In genomic region chr4:139419388-139419914, GRCh38 we compare ENCODE assay signal across 8 cellular contexts. TPM values are rescaled to one million over a fixed set of nuclear protein-coding genes. Genes with fewer than 3 reads are reported as not detected.
DNase-seq lines count a peak whose midpoint lies in the region; ATAC-seq, FAIRE-seq and TF ChIP-seq lines count a peak whose summit lies in the region.

No MANE protein-coding gene starts in this region.

- H3K4me3 Mint-ChIP-seq in progenitor cell of endocrine pancreas (ENCODE audit: low read depth) = no peak overlapping the region

- peak; percentile 5 for DNase-seq in Daoy (ENCODE audit: low read depth)
- DNase-seq in MV-4-11 (lab: John Stamatoyannopoulos, UW) = peak; percentile 94
- peak; percentile 90 for DNase-seq in choroid plexus epithelial cell (ENCODE audit: low read depth)
- DNase-seq in myocyte (ENCODE audit: low read depth) = peak; percentile 49
- DNase-seq in progenitor cell of endocrine pancreas (ENCODE audit: low spot score, unreplicated experiment) = no peak
- DNase-seq in kidney = no peak
- DNase-seq in GM20000 (ENCODE audit: low spot score) = no peak

- ATAC-seq in GM21723 (IDR thresholded peaks at IDR 0.05; ENCODE audit: unreplicated experiment) = peak; percentile 71

- H3K36me3 Mint-ChIP-seq in progenitor cell of endocrine pancreas (ENCODE audit: insufficient read depth) = peaks cover 49% of the 10 kb centered on the region

- H3K36me3 ChIP-seq in kidney (ENCODE audit: control insufficient read depth in 1 of 2, insufficient read depth in 2 of 2, low read length in 2 of 2) = no peaks in the 10 kb centered on the region

- H3K9me3 Mint-ChIP-seq in progenitor cell of endocrine pancreas (ENCODE audit: low read depth) = peaks cover 29% of the 10 kb centered on the region

- no peaks in the 10 kb centered on the region for H3K9me3 ChIP-seq in kidney (ENCODE audit: control insufficient read depth in 1 of 2, low read length in 2 of 2)

- no peak for FAIRE-seq in kidney (lab: Jason Lieb, UNC)

- no peak overlapping the region for H3K27ac Mint-ChIP-seq in progenitor cell of endocrine pancreas

- no peaks in the 10 kb centered on the region for H3K4me1 ChIP-seq in kidney (ENCODE audit: control insufficient read depth in 1 of 2, insufficient read depth in 1 of 2, low read depth in 1 of 2, low read length in 2 of 2)

- intact Hi-C loops in kidney (cut with DNase I) = no loop called here

- no peaks in the 10 kb centered on the region for H3K27me3 Mint-ChIP-seq in progenitor cell of endocrine pancreas

- H3K27ac ChIP-seq in kidney (ENCODE audit: low read depth in 2 of 2, low read length in 2 of 2) = no peak overlapping the region

- H3K4me3 ChIP-seq in choroid plexus epithelial cell (ENCODE audit: low read depth, low read length) (no peak overlapping the region), kidney (ENCODE audit: low read length in 2 of 2) (no peak overlapping the region)

- H3K9ac ChIP-seq in kidney (ENCODE audit: low read length in 2 of 2) = no peak overlapping the region

- H3K4me1 Mint-ChIP-seq in progenitor cell of endocrine pancreas (ENCODE audit: low read depth) = peaks cover 5% of the 10 kb centered on the region

- no peak for TF ChIP-seq CTCF in choroid plexus epithelial cell (conservative IDR thresholded peaks at IDR 0.05; ENCODE audit: low read depth, low read length)
- no peak for TF ChIP-seq CTCF in progenitor cell of endocrine pancreas (IDR thresholded peaks at IDR 0.05; ENCODE audit: unreplicated experiment)
- no peak for TF ChIP-seq CTCF in kidney (IDR thresholded peaks at IDR 0.05; ENCODE audit: borderline replicate concordance, extremely low read depth, insufficient read depth)
- no peak for TF ChIP-seq CTCF in GM20000 (IDR thresholded peaks at IDR 0.05; ENCODE audit: extremely low read depth, missing control alignments)

RNA-seq across cellular contexts. Expression of gene RAB33B, which starts 34.5 kb away (rescaled TPM):
- 3.8 and 5.0 TPM in 2 replicates for total RNA-seq in Daoy (2014; rRNA removed; shearing (Covaris generic))
- total RNA-seq in myocyte (6.2 and 7.0 TPM in 2 replicates), progenitor cell of endocrine pancreas (14.2 and 14.4 TPM in 2 replicates), kidney (9.8 TPM)
- 4.2 TPM for polyA plus RNA-seq in myocyte (2012)
- polyA plus RNA-seq in kidney (ENCODE audit: insufficient read depth, low read depth, low replicate concordance) = 2.5 TPM

Comparison
In these comparisons a context has a peak if more than half of its experiments do, and no peak if none do; other contexts are left out.
1. DNase-seq: peak in Daoy (single experiment), MV-4-11 (single experiment), choroid plexus epithelial cell (single experiment) and myocyte (single experiment); none in progenitor cell of endocrine pancreas (single experiment), kidney (single experiment) and GM20000 (single experiment).